Comparison of ENCODE assay signal across 16 cellular contexts in the genomic region with DNA sequence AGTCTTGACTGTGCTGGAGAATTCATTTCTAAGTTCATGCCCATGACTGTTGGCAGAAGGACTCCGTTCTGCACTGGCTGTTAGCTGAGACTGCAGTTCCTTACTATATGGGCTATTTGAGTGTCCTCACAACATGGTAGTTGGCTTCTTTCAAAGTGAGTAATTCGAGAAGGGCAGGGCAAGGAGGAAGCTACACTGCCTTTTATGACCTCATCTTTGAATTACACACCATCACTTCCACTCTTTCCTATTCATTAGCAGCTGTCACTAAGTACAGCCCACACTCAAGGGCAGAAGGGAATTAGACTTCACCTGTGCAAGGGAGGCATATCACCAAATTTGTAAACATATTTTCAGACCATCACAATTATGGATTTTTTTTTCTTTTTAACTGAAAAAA. TPM values are rescaled to one million over a fixed set of nuclear protein-coding genes. Genes with fewer than 3 reads are reported as not detected.
DNase-seq lines count a peak whose midpoint lies in the region; ATAC-seq, FAIRE-seq and TF ChIP-seq lines count a peak whose summit lies in the region.
"Had no signal": no experiment of that assay in that cellular context is flagged by ENCODE, and none has a peak within 500 bp of the region (broad histone marks: within the 10 kb centered on the region; RNA-seq: fewer than 3 reads in every experiment).

No MANE protein-coding gene starts in this region.

- peak; percentile 12 for DNase-seq in AG08395 (ENCODE audit: low spot score)
- DNase-seq in H4 (ENCODE audit: low spot score): peak; percentile 24
- DNase-seq in NCI-H510A (lab: John Stamatoyannopoulos, UW): peak; percentile 73
- DNase-seq in H1 (ENCODE audit: low read depth in 1 of 2, low spot score in 2 of 2): no peak
- DNase-seq in activated naive CD4-positive, alpha-beta T cell treated with anti-CD3 and anti-CD28 coated beads for 36 hours: no peak
- DNase-seq in stimulated activated CD4-positive, alpha-beta T cell treated with anti-CD3 and anti-CD28 coated beads, Interleukin-2, amount 100 ng/mL, for 24 hours: no peak
- DNase-seq in frontal cortex (ENCODE audit: low spot score in 2 of 2): no peak
- DNase-seq: activated naive CD8-positive, alpha-beta T cell treated with anti-CD3 and anti-CD28 coated beads, Interleukin-2, amount 50 U/mL, for 24 hours; effector CD8-positive, alpha-beta T cell; hypothalamus; right lobe of liver had no signal

- ATAC-seq in HG03025 (IDR thresholded peaks at IDR 0.05; ENCODE audit: low FRiP score, unreplicated experiment): no peak
- ATAC-seq: activated naive CD8-positive, alpha-beta T cell treated with anti-CD3 and anti-CD28 coated beads, Interleukin-2, amount 50 U/mL, for 24 hours had no signal

- H4K20me1 ChIP-seq in H1 (replicated peaks in 1 of 2; ENCODE audit: control insufficient read depth in 1 of 2, insufficient read depth in 2 of 2, low read length in 2 of 2): no peaks in the 10 kb centered on the region

- no peak overlapping the region for H4K5ac ChIP-seq in H1 (ENCODE audit: insufficient read length, low read depth, low read length)

- H3K27me3 Mint-ChIP-seq in activated naive CD4-positive, alpha-beta T cell treated with anti-CD3 and anti-CD28 coated beads for 36 hours (ENCODE audit: low read depth): no peaks in the 10 kb centered on the region
- H3K27me3 Mint-ChIP-seq: activated naive CD8-positive, alpha-beta T cell treated with anti-CD3 and anti-CD28 coated beads, Interleukin-2, amount 50 U/mL, for 24 hours had no signal

- H3K23ac ChIP-seq in H1 (ENCODE audit: insufficient read length): no peak overlapping the region

- no peak overlapping the region for H3K4me3 Mint-ChIP-seq in activated naive CD4-positive, alpha-beta T cell treated with anti-CD3 and anti-CD28 coated beads for 36 hours
- H3K4me3 Mint-ChIP-seq: activated naive CD8-positive, alpha-beta T cell treated with anti-CD3 and anti-CD28 coated beads, Interleukin-2, amount 50 U/mL, for 24 hours had no signal

- H3K4me1 Mint-ChIP-seq in activated naive CD4-positive, alpha-beta T cell treated with anti-CD3 and anti-CD28 coated beads for 36 hours (ENCODE audit: low read depth): peaks cover 33% of the 10 kb centered on the region

- TF ChIP-seq RAD21 in H1 (IDR thresholded peaks at IDR 0.05 in 1 of 2, conservative IDR thresholded peaks at IDR 0.05 in 1 of 2; ENCODE audit: low read depth in 2 of 2, low read length in 2 of 2): no peak

- H3K36me3 ChIP-seq in H1 (ENCODE audit: control insufficient read depth in 2 of 4, insufficient read depth in 4 of 4, low read length in 3 of 4): no peaks in the 10 kb centered on the region
- H3K36me3 ChIP-seq: right lobe of liver, tibial nerve had no signal

- no peak overlapping the region for H3K27ac Mint-ChIP-seq in activated naive CD4-positive, alpha-beta T cell treated with anti-CD3 and anti-CD28 coated beads for 36 hours
- H3K27ac Mint-ChIP-seq: activated naive CD8-positive, alpha-beta T cell treated with anti-CD3 and anti-CD28 coated beads, Interleukin-2, amount 50 U/mL, for 24 hours had no signal

- H2AK5ac ChIP-seq in H1 (ENCODE audit: low read depth, low read length): no peak overlapping the region

- intact Hi-C loops in activated naive CD4-positive, alpha-beta T cell treated with anti-CD3 and anti-CD28 coated beads for 36 hours (cut with micrococcal nuclease): loop anchor here (2.0 kb wide), 1 partner anchor 63 kb away; no protein-coding TSS in a partner anchor

- no peak overlapping the region for H3K9ac ChIP-seq in H1 (replicated peaks in 1 of 4; ENCODE audit: extremely low read depth in 1 of 4, low read depth in 3 of 4, low read length in 3 of 4)

- no peak overlapping the region for H3K4ac ChIP-seq in H1 (replicated peaks; ENCODE audit: insufficient read length, low read depth, low read length)

- no peak for TF ChIP-seq EP300 in H1 (IDR thresholded peaks at IDR 0.05; ENCODE audit: borderline replicate concordance in 1 of 2, low read depth in 2 of 2, low read length in 2 of 2)

- 75% methylated on average over 2 of the region's 2 CpGs; no CpG with 5 or more reads in 1 of the 2 experiments for WGBS in H1 (ENCODE audit: extremely low coverage in 1 of 2, insufficient coverage in 1 of 2, insufficient read length in 1 of 2, insufficient replicate concordance in 2 of 2, low coverage in 1 of 2, low lambda C conversion rate in 2 of 2, missing lambda C conversion rate in 1 of 2), 2 experiments

- no peak overlapping the region for H2BK12ac ChIP-seq in H1 (ENCODE audit: low read depth, low read length)

- H2AFZ ChIP-seq in H1 (ENCODE audit: low read length): no peak overlapping the region

- H3K4me1 ChIP-seq in H1 (replicated peaks in 1 of 4; ENCODE audit: control insufficient read depth in 3 of 4, insufficient read depth in 4 of 4, low read length in 3 of 4): no peaks in the 10 kb centered on the region
- H3K4me1 ChIP-seq: right lobe of liver, tibial nerve had no signal

- peaks cover 3% of the 10 kb centered on the region for H3K36me3 Mint-ChIP-seq in activated naive CD4-positive, alpha-beta T cell treated with anti-CD3 and anti-CD28 coated beads for 36 hours (ENCODE audit: low read depth)

- no peaks in the 10 kb centered on the region for H3K9me3 Mint-ChIP-seq in activated naive CD4-positive, alpha-beta T cell treated with anti-CD3 and anti-CD28 coated beads for 36 hours

- no peak overlapping the region for H3K14ac ChIP-seq in H1 (ENCODE audit: insufficient read length)

- no peaks in the 10 kb centered on the region for H3K27me3 ChIP-seq in H1 (replicated peaks in 1 of 4; ENCODE audit: control insufficient read depth in 3 of 4, extremely low read depth in 1 of 4, insufficient read depth in 3 of 4, low read length in 3 of 4)
- H3K27me3 ChIP-seq: right lobe of liver, tibial nerve had no signal

- no peak overlapping the region for H3K56ac ChIP-seq in H1 (replicated peaks; ENCODE audit: insufficient read length, low read depth, low read length)

- H3K4me3 ChIP-seq in H1 (ENCODE audit: extremely low read depth in 1 of 4, insufficient read depth in 2 of 4, low read depth in 3 of 4, low read length in 4 of 4): no peak overlapping the region
- H3K4me3 ChIP-seq: right lobe of liver, tibial nerve had no signal

- H2BK15ac ChIP-seq in H1 (ENCODE audit: low read length): no peak overlapping the region

- no peaks in the 10 kb centered on the region; the same call in 1 of the 2 replicates for H3K23me2 ChIP-seq in H1 (ENCODE audit: low read depth, low read length)

- H2BK20ac ChIP-seq in H1 (ENCODE audit: low read length): no peak overlapping the region

- TF ChIP-seq POLR2A in H1 (IDR thresholded peaks at IDR 0.05; ENCODE audit: control extremely low read depth in 1 of 2, low read depth in 2 of 2, low read length in 2 of 2): no peak

- H3K9me3 ChIP-seq in H1 (ENCODE audit: insufficient read depth in 2 of 2, low read depth in 1 of 2, low read length in 1 of 2): no peaks in the 10 kb centered on the region
- H3K9me3 ChIP-seq: right lobe of liver, tibial nerve had no signal

- H3K79me2 ChIP-seq in H1 (ENCODE audit: control insufficient read depth in 1 of 2, insufficient read depth in 2 of 2, low read length in 2 of 2): no peaks in the 10 kb centered on the region

- FAIRE-seq in H1 (lab: Jason Lieb, UNC): no peak
- FAIRE-seq in frontal cortex (lab: Jason Lieb, UNC): no peak
- FAIRE-seq: GM12891 had no signal

- no peak overlapping the region for H4K8ac ChIP-seq in H1 (ENCODE audit: extremely low read depth, insufficient read depth, low read length)

- H2BK120ac ChIP-seq in H1 (replicated peaks; ENCODE audit: low read depth, low read length): no peak overlapping the region

- H3K27ac ChIP-seq in H1 (ENCODE audit: low read depth, low read length): no peak overlapping the region
- H3K27ac ChIP-seq: C4-2B, HL-60, right lobe of liver, tibial nerve had no signal

- no peak overlapping the region for H3K18ac ChIP-seq in H1 (ENCODE audit: extremely low read depth, low read length)

- POLR2A ChIA-PET in H1 (lab: Charles Lee; ENCODE audit: partially characterized antibody): interaction anchor here (0.6 to 0.7 kb wide), 3 partner anchors 20 to 96 kb away, joined by 3 to 4 read pairs (median 3); no protein-coding TSS in a partner anchor

- H4K91ac ChIP-seq in H1 (replicated peaks; ENCODE audit: insufficient read length, low read length): no peak overlapping the region

- H3K79me1 ChIP-seq in H1 (ENCODE audit: low read depth, low read length): no peaks in the 10 kb centered on the region

- no peak overlapping the region for H2BK5ac ChIP-seq in H1 (ENCODE audit: low read depth, low read length)

- TF ChIP-seq CTCF in H1 (IDR thresholded peaks at IDR 0.05; ENCODE audit: control extremely low read depth in 1 of 3, insufficient read depth in 1 of 3, low read depth in 1 of 3, low read length in 3 of 3): no peak

- no peak overlapping the region for H3K4me2 ChIP-seq in H1 (ENCODE audit: insufficient read depth in 1 of 2, low read depth in 2 of 2, low read length in 2 of 2)

- CTCF ChIA-PET in H1 (lab: Charles Lee; ENCODE audit: partially characterized antibody): interaction anchor here (0.7 to 1.2 kb wide), 5 partner anchors 10 to 265 kb away, joined by 3 read pairs; no protein-coding TSS in a partner anchor
- CTCF ChIA-PET in activated naive CD4-positive, alpha-beta T cell treated with anti-CD3 and anti-CD28 coated beads for 36 hours (lab: Charles Lee): no interaction called here

TF ChIP-seq in H1, 55 proteins besides CTCF, POLR2A, EP300 and RAD21 (continues in another document):
- TF ChIP-seq CREB1 (IDR thresholded peaks at IDR 0.05) (0 out of 2 replicates have a peak, but pooled peaks have one; percentile 24), TAF1 (IDR thresholded peaks at IDR 0.05; ENCODE audit: low read depth, low read length) (no peak), MAFK (IDR thresholded peaks at IDR 0.05; ENCODE audit: low read depth, low read length) (no peak), RFX5 (IDR thresholded peaks at IDR 0.05; ENCODE audit: borderline replicate concordance, low read depth, low read length) (no peak), YY1 (IDR thresholded peaks at IDR 0.05; ENCODE audit: low read depth, low read length) (no peak), ZNF274 (IDR thresholded peaks at IDR 0.05; ENCODE audit: borderline replicate concordance, extremely low read depth, low read length) (no peak), SAP30 (IDR thresholded peaks at IDR 0.05; ENCODE audit: insufficient read depth, insufficient replicate concordance, low read length) (no peak)

RNA-seq across cellular contexts. Expression of a gene that starts 55.9 kb away (rescaled TPM):
- total RNA-seq in H4 (2014; rRNA removed; shearing (Covaris generic)): 30.5 and 31.6 TPM in 2 replicates
- total RNA-seq in H1 (2021; fragmentation: NEBNext Ultra II Directional; extraction: Animal tissue kit (Norgen Biotek cat#: 25700)): 3.7 and 4.9 TPM in 2 replicates
- polyA plus RNA-seq in H1 (2011; rRNA removed): 1.8 and 2.0 TPM in 2 replicates
- 0.72 TPM for polyA plus RNA-seq in H1 (2011; cell fraction: cytosol; rRNA removed)
- polyA plus RNA-seq in H1 (2011; cell fraction: nucleus; rRNA removed): 2.0 TPM
- 1.5 to 2.6 TPM (median 1.8 TPM) in 4 replicates for polyA plus RNA-seq in H1 (2012, experiment 1 of 2)
- polyA plus RNA-seq in H1 (2012, experiment 2 of 2): 1.1 TPM
- 2.6 TPM for polyA plus RNA-seq in H1 (2013, experiment 1 of 2)
- polyA plus RNA-seq in H1 (2013, experiment 2 of 2): 2.6 TPM
- 1.7 and 2.5 TPM in 2 replicates for polyA minus RNA-seq in H1 (2011; rRNA and poly(A)+ RNA removed)
- 16.8 TPM for polyA minus RNA-seq in H1 (2011; cell fraction: cytosol; rRNA and poly(A)+ RNA removed)
- 3.8 TPM for polyA minus RNA-seq in H1 (2011; cell fraction: nucleus; rRNA and poly(A)+ RNA removed)
- 1 to 10 TPM; 2.1 to 2.9 TPM for total RNA-seq in activated naive CD4-positive, alpha-beta T cell treated with anti-CD3 and anti-CD28 coated beads for 36 hours
- 3.7 TPM for total RNA-seq in frontal cortex

Comparison
In these comparisons a context has a peak if more than half of its experiments do, and no peak if none do; other contexts are left out.
1. DNase-seq: peak in AG08395 (single experiment), H4 (single experiment) and NCI-H510A (single experiment); none in H1 (0 of 2), activated naive CD4-positive, alpha-beta T cell treated with anti-CD3 and anti-CD28 coated beads for 36 hours (single experiment), stimulated activated CD4-positive, alpha-beta T cell treated with anti-CD3 and anti-CD28 coated beads, Interleukin-2, amount 100 ng/mL, for 24 hours (0 of 2) and frontal cortex (0 of 2).